Comparison of ENCODE assay signal across 30 cellular contexts in the genomic region with DNA sequence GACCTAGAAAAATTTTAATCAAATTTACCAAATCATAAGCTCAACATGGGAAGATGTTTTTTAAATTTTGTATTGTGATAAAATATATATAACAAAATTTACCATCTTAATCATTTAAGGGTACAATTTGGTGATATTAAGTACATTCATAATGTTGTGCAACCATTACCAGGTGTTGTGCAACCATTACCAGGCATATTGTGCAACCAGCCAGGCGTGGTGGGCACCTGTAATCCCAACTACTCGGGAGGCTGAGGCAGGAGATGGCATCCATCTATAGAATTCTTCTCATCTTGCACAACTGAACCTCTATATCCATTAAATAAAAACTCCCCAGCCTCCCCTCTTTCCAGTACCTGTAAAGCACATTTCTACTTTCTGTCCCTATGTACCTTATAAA.
"Had no signal": no experiment of that assay in that cellular context is flagged by ENCODE, and none has a peak within 500 bp of the region (broad histone marks: within the 10 kb centered on the region; RNA-seq: fewer than 3 reads in every experiment).

No MANE protein-coding gene starts in this region.

- H3K9me3 ChIP-seq: colonic mucosa had no signal

- H3K79me2 ChIP-seq: hepatocyte had no signal

- H3K4me2 ChIP-seq: hepatocyte had no signal

- H3K27ac ChIP-seq: brain microvascular endothelial cell, cardiac muscle cell, colonic mucosa, heart right ventricle, hepatocyte, VCaP had no signal

- H2AFZ ChIP-seq: hepatocyte had no signal

- ATAC-seq: activated T-cell treated with anti-CD3 and anti-CD28 coated beads, Interleukin-2, amount 50 U/mL, for 72 hours; esophagus mucosa; heart right ventricle had no signal

- H3K4me3 ChIP-seq: cardiac muscle cell, colonic mucosa, heart right ventricle, hepatocyte had no signal

- H3K4me1 ChIP-seq: colonic mucosa, heart right ventricle had no signal

- H3K27me3 ChIP-seq: brain microvascular endothelial cell, cardiac muscle cell, colonic mucosa, heart right ventricle, hepatocyte had no signal

- H3K36me3 ChIP-seq: brain microvascular endothelial cell, cardiac muscle cell, colonic mucosa, heart right ventricle had no signal

- DNase-seq: activated CD4-positive, alpha-beta memory T cell treated with anti-CD3 and anti-CD28 coated beads, Interleukin-2, amount 10 ng/mL, durations not matched to agents 7 days and 5 days; activated CD4-positive, alpha-beta T cell treated with anti-CD3 and anti-CD28 coated beads for 1 hour; activated CD4-positive, alpha-beta T cell treated with anti-CD3 and anti-CD28 coated beads for 4 hours; activated CD4-positive, alpha-beta T cell treated with anti-CD3 and anti-CD28 coated beads, Interleukin-2, amount 10 ng/mL, durations not matched to agents 7 days and 5 days; activated CD4-positive, alpha-beta T cell treated with anti-CD3 and anti-CD28 coated beads, Interleukin-2, amount 50 U/mL, for 4 hours; activated CD8-positive, alpha-beta memory T cell treated with anti-CD3 and anti-CD28 coated beads, Interleukin-2, amount 50 U/mL, for 48 hours; activated gamma-delta T cell; activated naive CD4-positive, alpha-beta T cell; activated naive CD4-positive, alpha-beta T cell treated with anti-CD3 and anti-CD28 coated beads, Interleukin-2, amount 10 ng/mL, durations not matched to agents 7 days and 5 days; activated T-cell treated with anti-CD3 and anti-CD28 coated beads for 4 hours; activated T-cell treated with anti-CD3 and anti-CD28 coated beads, Interleukin-2, amount 50 U/mL, for 24 hours; activated T-cell treated with anti-CD3 and anti-CD28 coated beads, Interleukin-2, amount 50 U/mL, for 72 hours; amniotic stem cell; anterior cingulate cortex; brain microvascular endothelial cell; central memory CD4-positive, alpha-beta T cell; cerebellar nuclear complex; colonic mucosa; effector CD8-positive, alpha-beta T cell; foreskin fibroblast; heart right ventricle; T-helper 2 cell had no signal

- FAIRE-seq: astrocyte, endometrium, endothelial cell of umbilical vein, frontal cortex had no signal
